Comparison of ENCODE assay signal across 14 cellular contexts in genomic region chr22:25896098-25896497, GRCh38.
DNase-seq lines count a peak whose midpoint lies in the region; ATAC-seq and TF ChIP-seq lines count a peak whose summit lies in the region.
"Had no signal": no experiment of that assay in that cellular context is flagged by ENCODE, and none has a peak within 500 bp of the region (broad histone marks: within the 10 kb centered on the region; RNA-seq: fewer than 3 reads in every experiment).

No MANE protein-coding gene starts in this region.

- in situ Hi-C loops in GM13977 (cut with MboI; ENCODE audit: low pct_unique_long_range_greater_than_20kb, low sequenced_read_pairs, unreplicated experiment): loop anchor here (25.0 kb wide), 1 partner anchor 441 kb away; no protein-coding TSS in a partner anchor

- no peak overlapping the region for H3K4me3 ChIP-seq in uterus
- H3K4me3 ChIP-seq: lower lobe of right lung, SJSA1 had no signal

- DNase-seq in NCI-H748 (lab: John Stamatoyannopoulos, UW; ENCODE audit: unreplicated experiment) (peak; percentile 56), NCI-H748 treated with DMSO at 0.1 percent for 48 hours (lab: John Stamatoyannopoulos, UW) (no peak), GM13977 (ENCODE audit: low spot score) (peak; percentile 26), NCI-H69 (lab: John Stamatoyannopoulos, UW) (peak; percentile 63), iPS-NIHi7 (ENCODE audit: extremely low spot score) (peak; percentile 53), uterus (no peak), HCEC 1CT (no peak)
- DNase-seq: activated CD4-positive, alpha-beta memory T cell treated with anti-CD3 and anti-CD28 coated beads for 36 hours; foreskin melanocyte; lower lobe of right lung; NCI-H2029 treated with DMSO at 0.1 percent for 48 hours had no signal

- no peaks in the 10 kb centered on the region for H3K4me1 ChIP-seq in uterus
- H3K4me1 ChIP-seq: lower lobe of right lung, SJSA1 had no signal

- H3K9me3 ChIP-seq in uterus: no peaks in the 10 kb centered on the region
- H3K9me3 ChIP-seq: lower lobe of right lung, SJSA1 had no signal

- no peaks in the 10 kb centered on the region for H3K36me3 ChIP-seq in uterus
- H3K36me3 ChIP-seq: lower lobe of right lung, SJSA1 had no signal

- intact Hi-C loops in uterus (cut with DNase I; ENCODE audit: low total_unique reads): no loop called here

- no peak for ATAC-seq in HG03378 (IDR thresholded peaks at IDR 0.05; ENCODE audit: unreplicated experiment)
- ATAC-seq: lower lobe of right lung; natural killer cell treated with Interleukin-12 subunit alpha and Interleukin-12 subunit beta and Interleukin-15 and Interleukin-18, amount 100 ng/mL, for 72 hours had no signal

- peak; percentile 37 for TF ChIP-seq CTCF in GM13977 (IDR thresholded peaks at IDR 0.05; ENCODE audit: extremely low read depth, insufficient read depth, missing control alignments)
- no peak for TF ChIP-seq CTCF in uterus (IDR thresholded peaks at IDR 0.05)

- no peak for TF ChIP-seq POLR2A in uterus (IDR thresholded peaks at IDR 0.05)

- H3K27ac ChIP-seq in uterus: no peak overlapping the region
- H3K27ac ChIP-seq: lower lobe of right lung, SJSA1 had no signal

- no peaks in the 10 kb centered on the region for H3K27me3 ChIP-seq in uterus

Comparison
In these comparisons a context has a peak if more than half of its experiments do, and no peak if none do; other contexts are left out.
1. DNase-seq: peak in NCI-H748 (single experiment), GM13977 (single experiment), NCI-H69 (single experiment) and iPS-NIHi7 (single experiment); none in NCI-H748 treated with DMSO at 0.1 percent for 48 hours (single experiment), uterus (0 of 2) and HCEC 1CT (single experiment).